In genomic region chr12:113907446-113908180, GRCh38 we compare ENCODE assay signal across 27 cellular contexts.
"Had no signal": no experiment of that assay in that cellular context is flagged by ENCODE, and none has a peak within 500 bp of the region (broad histone marks: within the 10 kb centered on the region; RNA-seq: fewer than 3 reads in every experiment).

No MANE protein-coding gene starts in this region.

- H3K4me3 Mint-ChIP-seq: naive thymus-derived CD8-positive, alpha-beta T cell; neural crest cell; stimulated activated memory B cell treated with anti-CD40 and anti-IgM and Interleukin-4, amounts not matched to agents 10 μg/mL and 1 μg/mL and 100 μg/mL, for 72 hours; stimulated activated naive CD8-positive, alpha-beta T cell treated with anti-CD3 and anti-CD28 coated beads, Interleukin-15, amount 100 ng/mL, for 72 hours; type B pancreatic cell had no signal

- H3K9me3 ChIP-seq: left lung, lower lobe of right lung, neutrophil, ovary, right atrium auricular region, right lobe of liver, tibial nerve, uterus had no signal

- H3K4me1 Mint-ChIP-seq: neural crest cell; stimulated activated memory B cell treated with anti-CD40 and anti-IgM and Interleukin-4, amounts not matched to agents 10 μg/mL and 1 μg/mL and 100 μg/mL, for 72 hours; stimulated activated naive CD8-positive, alpha-beta T cell treated with anti-CD3 and anti-CD28 coated beads, Interleukin-15, amount 100 ng/mL, for 72 hours had no signal

- H3K27ac Mint-ChIP-seq: progenitor cell of endocrine pancreas; stimulated activated memory B cell treated with anti-CD40 and anti-IgM and Interleukin-4, amounts not matched to agents 10 μg/mL and 1 μg/mL and 100 μg/mL, for 72 hours; stimulated activated naive CD8-positive, alpha-beta T cell treated with anti-CD3 and anti-CD28 coated beads, Interleukin-15, amount 100 ng/mL, for 72 hours; type B pancreatic cell had no signal

- H3K9me3 Mint-ChIP-seq: naive thymus-derived CD8-positive, alpha-beta T cell; neural crest cell; stimulated activated memory B cell treated with anti-CD40 and anti-IgM and Interleukin-4, amounts not matched to agents 10 μg/mL and 1 μg/mL and 100 μg/mL, for 72 hours; stimulated activated naive CD8-positive, alpha-beta T cell treated with anti-CD3 and anti-CD28 coated beads, Interleukin-15, amount 100 ng/mL, for 72 hours had no signal

- H3K27me3 ChIP-seq: hepatocyte, left lung, neutrophil, ovary, right atrium auricular region, right lobe of liver, tibial nerve, uterus had no signal

- H3K36me3 ChIP-seq: ovary, uterus had no signal

- ATAC-seq: left colon; left lung; lower lobe of right lung; naive thymus-derived CD8-positive, alpha-beta T cell; right lobe of liver; stimulated activated memory B cell treated with anti-CD40 and anti-IgM and Interleukin-4, amounts not matched to agents 10 μg/mL and 1 μg/mL and 100 μg/mL, for 72 hours; stimulated activated naive CD8-positive, alpha-beta T cell treated with anti-CD3 and anti-CD28 coated beads, Interleukin-15, amount 100 ng/mL, for 72 hours had no signal

- H3K4me2 ChIP-seq: hepatocyte, smooth muscle cell had no signal

- H2AFZ ChIP-seq: hepatocyte had no signal

- H3K79me2 ChIP-seq: hepatocyte had no signal

- H3K4me1 ChIP-seq: left lung, lower lobe of right lung, right atrium auricular region, right lobe of liver, tibial nerve, uterus had no signal

- H3K27me3 Mint-ChIP-seq: naive thymus-derived CD8-positive, alpha-beta T cell; progenitor cell of endocrine pancreas; stimulated activated memory B cell treated with anti-CD40 and anti-IgM and Interleukin-4, amounts not matched to agents 10 μg/mL and 1 μg/mL and 100 μg/mL, for 72 hours; stimulated activated naive CD8-positive, alpha-beta T cell treated with anti-CD3 and anti-CD28 coated beads, Interleukin-15, amount 100 ng/mL, for 72 hours; type B pancreatic cell had no signal

- DNase-seq: islet precursor cell; left colon; left lung; lower lobe of right lung; mammary epithelial cell; mesenchymal stem cell; naive thymus-derived CD8-positive, alpha-beta T cell; occipital lobe; ovary; right lobe of liver; stimulated activated CD4-positive, alpha-beta T cell treated with anti-CD3 and anti-CD28 coated beads, Interleukin-1b, Interleukin-23, amount 100 ng/mL, for 48 hours; stimulated activated CD4-positive, alpha-beta T cell treated with anti-CD3 and anti-CD28 coated beads, Interleukin-2, amount 100 ng/mL, for 48 hours; stimulated activated CD4-positive, alpha-beta T cell treated with anti-CD3 and anti-CD28 coated beads, Interleukin-4, amount 100 ng/mL, for 4 hours; stimulated activated CD8-positive, alpha-beta memory T cell treated with anti-CD3 and anti-CD28 coated beads, Interleukin-4, amount 100 ng/mL, for 48 hours; stimulated activated naive CD4-positive, alpha-beta T cell treated with Interleukin-2 at 50 U/mL for 16 hours; stimulated activated naive CD8-positive, alpha-beta T cell treated with anti-CD3 and anti-CD28 coated beads, Interleukin-15, amount 100 ng/mL, for 72 hours; substantia nigra; uterus had no signal

- H3K27ac ChIP-seq: hepatocyte, left lung, lower lobe of right lung, neutrophil, ovary, right atrium auricular region, right lobe of liver, tibial nerve, uterus had no signal

- H3K4me3 ChIP-seq: hepatocyte, left lung, lower lobe of right lung, ovary, right atrium auricular region, right lobe of liver, smooth muscle cell, tibial nerve, uterus had no signal
